In the genomic region with DNA sequence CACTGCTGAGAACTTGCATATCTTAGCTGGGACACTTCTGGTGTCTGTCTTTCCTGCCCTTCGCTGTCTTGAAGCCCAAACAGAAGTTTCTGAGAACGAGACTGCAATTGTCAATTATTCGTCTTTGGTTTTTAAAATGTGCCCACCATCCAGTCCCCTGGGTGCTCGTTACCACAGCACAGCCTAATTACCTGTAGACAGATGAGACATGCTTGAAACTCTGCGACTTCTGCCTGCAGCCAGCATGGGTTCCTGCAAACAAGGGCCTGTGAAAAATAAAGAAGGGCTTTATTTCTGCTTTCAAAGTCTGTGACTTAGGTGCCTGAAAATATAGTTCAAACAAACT, we compare ENCODE assay signal across 19 cellular contexts.
"Had no signal": no experiment of that assay in that cellular context is flagged by ENCODE, and none has a peak within 500 bp of the region (broad histone marks: within the 10 kb centered on the region; RNA-seq: fewer than 3 reads in every experiment).

No MANE protein-coding gene starts in this region.

- ATAC-seq: activated CD8-positive, alpha-beta T cell treated with anti-CD3 and anti-CD28 coated beads, Interleukin-2, amount 10 ng/mL, durations not matched to agents 7 days and 5 days had no signal

- H3K79me2 ChIP-seq: parathyroid adenoma had no signal

- H3K9ac ChIP-seq: parathyroid adenoma had no signal

- H3K4me3 ChIP-seq: stomach, testis, upper lobe of left lung had no signal

- H3K4me1 ChIP-seq: parathyroid adenoma had no signal

- H2AFZ ChIP-seq: parathyroid adenoma had no signal

- H3K36me3 ChIP-seq: neutrophil, stomach, upper lobe of left lung had no signal

- H3K27ac ChIP-seq: neutrophil, parathyroid adenoma, stomach, testis, upper lobe of left lung had no signal

- DNase-seq: activated CD4-positive, alpha-beta T cell treated with anti-CD3 and anti-CD28 coated beads, Interleukin-2, amount 10 ng/mL, durations not matched to agents 24 days and 14 days; activated CD4-positive, CD25-positive, alpha-beta regulatory T cell; activated CD8-positive, alpha-beta memory T cell treated with anti-CD3 and anti-CD28 coated beads, Interleukin-2, amount 50 U/mL, for 4 hours; activated CD8-positive, alpha-beta T cell treated with anti-CD3 and anti-CD28 coated beads, Interleukin-2, amount 10 ng/mL, durations not matched to agents 7 days and 5 days; activated effector memory CD4-positive, alpha-beta T cell treated with anti-CD3 and anti-CD28 coated beads, Interleukin-2, amount 50 U/mL, for 16 hours; activated T-cell treated with anti-CD3 and anti-CD28 coated beads, Interleukin-2, amount 50 U/mL, for 48 hours; caudate nucleus; islet precursor cell; naive B cell; stimulated activated CD4-positive, alpha-beta T cell treated with anti-CD3 and anti-CD28 coated beads, Interleukin-12 subunit alpha, Interleukin-12 subunit beta, amount 100 ng/mL, for 4 hours; stimulated activated CD4-positive, alpha-beta T cell treated with anti-CD3 and anti-CD28 coated beads, Interleukin-2, amount 100 ng/mL, for 24 hours; stomach; testis; upper lobe of left lung had no signal

- H3K27me3 ChIP-seq: neutrophil, testis, upper lobe of left lung had no signal

- H3K9me3 ChIP-seq: neutrophil, stomach, testis, upper lobe of left lung had no signal

- FAIRE-seq: colon, endometrium, TTC549 had no signal
